Comparison of ENCODE assay signal across 8 cellular contexts in genomic region chr10:69639291-69640195, GRCh38. TPM values are rescaled to one million over a fixed set of nuclear protein-coding genes. Genes with fewer than 3 reads are reported as not detected.
DNase-seq lines count a peak whose midpoint lies in the region; ATAC-seq and TF ChIP-seq lines count a peak whose summit lies in the region.

No MANE protein-coding gene starts in this region.

- H3K9ac ChIP-seq in GM23248 (no peak overlapping the region), PC-3 (ENCODE audit: low read length) (no peak overlapping the region), neural cell (ENCODE audit: low read length) (peak overlapping the region; percentile 22)

- H3K9me3 ChIP-seq in GM23248 (ENCODE audit: low read depth) (no peaks in the 10 kb centered on the region), PC-3 (ENCODE audit: low read length) (no peaks in the 10 kb centered on the region), neural cell (ENCODE audit: low read length) (no peaks in the 10 kb centered on the region)

- H3K36me3 ChIP-seq in GM23248 (ENCODE audit: low read depth) (no peaks in the 10 kb centered on the region), PC-3 (ENCODE audit: low read depth, low read length) (no peaks in the 10 kb centered on the region; the same call in 1 of the 2 replicates), neural cell (ENCODE audit: insufficient read depth, low read length) (no peaks in the 10 kb centered on the region)

- no TSS peak for BruUV-seq in PC-3 (replicated peaks; lab: Mats Ljungman, UMichigan)

- peak; percentile 67 for ATAC-seq in PC-3
- ATAC-seq in activated T-cell treated with anti-CD3 and anti-CD28 coated beads, Interleukin-2, amount 50 U/mL, for 4 hours = peak; percentile 69 to 71
- no peak for ATAC-seq in GM21367 (IDR thresholded peaks at IDR 0.05; ENCODE audit: unreplicated experiment)

- H3K27me3 ChIP-seq in GM23248 (replicated peaks; ENCODE audit: insufficient read depth) (peaks cover 38% of the 10 kb centered on the region), PC-3 (ENCODE audit: low read length) (no peaks in the 10 kb centered on the region), neural cell (ENCODE audit: insufficient read depth, low read depth, low read length) (no peaks in the 10 kb centered on the region)

- no peaks in the 10 kb centered on the region for H4K20me1 ChIP-seq in GM23248 (ENCODE audit: insufficient read depth)
- H4K20me1 ChIP-seq in PC-3 (ENCODE audit: low read length) = no peaks in the 10 kb centered on the region
- no peaks in the 10 kb centered on the region for H4K20me1 ChIP-seq in neural cell (ENCODE audit: insufficient read depth)

- CTCF ChIA-PET in PC-3 (lab: Charles Lee) = no interaction called here

- H3K4me1 ChIP-seq in GM23248 (ENCODE audit: insufficient read depth) = no peaks in the 10 kb centered on the region
- H3K4me1 ChIP-seq in PC-3 (ENCODE audit: insufficient read depth, low read length) = peaks cover 10% of the 10 kb centered on the region

- 36 to 40% methylated on average over 11 of the region's 11 CpGs for WGBS in GM23248 (ENCODE audit: low coverage in 1 of 2, low lambda C conversion rate in 2 of 2, missing lambda C conversion rate in 2 of 2), 2 experiments

- intact Hi-C loops in PC-3 (cut with micrococcal nuclease) = loop anchor here (1.0 to 5.0 kb wide), 4 partner anchors 124 to 402 kb away; no protein-coding TSS in a partner anchor

- H3K4me2 ChIP-seq in GM23248 (ENCODE audit: unreplicated experiment) (no peak overlapping the region), PC-3 (ENCODE audit: low read length) (no peak overlapping the region), neural cell (ENCODE audit: low read length) (no peak overlapping the region)

- no peak for TF ChIP-seq EP300 in neural cell (conservative IDR thresholded peaks at IDR 0.05; ENCODE audit: poor library complexity, severe bottlenecking)

- H3K4me1 Mint-ChIP-seq in activated T-cell treated with anti-CD3 and anti-CD28 coated beads, Interleukin-2, amount 50 U/mL, for 4 hours (ENCODE audit: low read depth) = no peaks in the 10 kb centered on the region

- H3K79me2 ChIP-seq in GM23248 (ENCODE audit: insufficient read depth) (no peaks in the 10 kb centered on the region), PC-3 (ENCODE audit: low read length) (no peaks in the 10 kb centered on the region), neural cell (replicated peaks; ENCODE audit: insufficient read depth, low read length) (no peaks in the 10 kb centered on the region)

- no peak overlapping the region for H3K4me3 ChIP-seq in GM23248
- H3K4me3 ChIP-seq in PC-3 (ENCODE audit: low read length) = no peak overlapping the region
- H3K4me3 ChIP-seq in fibroblast of mammary gland (ENCODE audit: control insufficient read depth, low read depth, low read length) = no peak overlapping the region
- H3K4me3 ChIP-seq in neural cell (ENCODE audit: low read length) = no peak overlapping the region

- in situ Hi-C loops in GM23248 (cut with MboI) = loop anchor here (5.0 to 10.0 kb wide), 2 partner anchors 122 to 215 kb away; no protein-coding TSS in a partner anchor

- H3K9me2 ChIP-seq in GM23248 (ENCODE audit: insufficient read depth) (no peaks in the 10 kb centered on the region), PC-3 (replicated peaks; ENCODE audit: low read length) (no peaks in the 10 kb centered on the region), neural cell (ENCODE audit: insufficient read depth, low read length) (no peaks in the 10 kb centered on the region)

- peaks cover 5% of the 10 kb centered on the region for H3K27me3 Mint-ChIP-seq in activated T-cell treated with anti-CD3 and anti-CD28 coated beads, Interleukin-2, amount 50 U/mL, for 4 hours (ENCODE audit: low read depth)

- no peak overlapping the region for H3K4me3 Mint-ChIP-seq in activated T-cell treated with anti-CD3 and anti-CD28 coated beads, Interleukin-2, amount 50 U/mL, for 4 hours

- TF ChIP-seq RAD21 in neural cell (conservative IDR thresholded peaks at IDR 0.05) = peak; percentile 94

- H3K9me3 Mint-ChIP-seq in activated T-cell treated with anti-CD3 and anti-CD28 coated beads, Interleukin-2, amount 50 U/mL, for 4 hours = no peaks in the 10 kb centered on the region

- H3F3A ChIP-seq in GM23248 (ENCODE audit: insufficient read depth) = no peaks in the 10 kb centered on the region
- no peaks in the 10 kb centered on the region for H3F3A ChIP-seq in PC-3 (ENCODE audit: low read length, unreplicated experiment)
- no peaks in the 10 kb centered on the region for H3F3A ChIP-seq in neural cell (ENCODE audit: insufficient read depth, low read length, poor library complexity, severe bottlenecking)

- DNase-seq in AG20443 (ENCODE audit: low spot score) (peak; percentile 75), GM23248 (peak; percentile 57), PC-3 (peak; percentile 87), fibroblast of mammary gland (ENCODE audit: low read depth) (peak; percentile 62)
- peak; percentile 66 for DNase-seq in activated T-cell treated with anti-CD3 and anti-CD28 coated beads, Interleukin-2, amount 50 U/mL, for 4 hours
- peak; percentile 58 for DNase-seq in stimulated activated naive CD4-positive, alpha-beta T cell treated with Interleukin-2 at 50 U/mL for 16 hours (lab: John Stamatoyannopoulos, UW)

- H3K36me3 Mint-ChIP-seq in activated T-cell treated with anti-CD3 and anti-CD28 coated beads, Interleukin-2, amount 50 U/mL, for 4 hours (ENCODE audit: insufficient read depth) = no peaks in the 10 kb centered on the region

- H3K27ac ChIP-seq in GM23248 = no peak overlapping the region
- H3K27ac ChIP-seq in PC-3 (ENCODE audit: low read length) = no peak overlapping the region
- peak overlapping the region; percentile 7 for H3K27ac ChIP-seq in neural cell (ENCODE audit: low read length)

- H2AFZ ChIP-seq in GM23248 (no peak overlapping the region), PC-3 (ENCODE audit: low read length) (no peak overlapping the region), neural cell (ENCODE audit: low read depth, low read length) (no peak overlapping the region)

- POLR2A ChIA-PET in PC-3 (lab: Charles Lee; ENCODE audit: unreplicated experiment) = no interaction called here

- peak; percentile 100 for TF ChIP-seq CTCF in PC-3 (conservative IDR thresholded peaks at IDR 0.05; ENCODE audit: low read depth, low read length)
- TF ChIP-seq CTCF in fibroblast of mammary gland (conservative IDR thresholded peaks at IDR 0.05; ENCODE audit: control insufficient read depth, insufficient read depth, low read depth, low read length) = peak; percentile 77
- peak; percentile 97 for TF ChIP-seq CTCF in neural cell (IDR thresholded peaks at IDR 0.05; ENCODE audit: poor library complexity, severe bottlenecking)

TF ChIP-seq in neural cell, 6 proteins besides CTCF, POLR2A, EP300 and RAD21:
- TF ChIP-seq MXI1 (conservative IDR thresholded peaks at IDR 0.05; ENCODE audit: poor library complexity, severe bottlenecking) (peak; percentile 31), EZH2 (IDR thresholded peaks at IDR 0.05; ENCODE audit: borderline replicate concordance, insufficient read depth, low read length, poor library complexity, severe bottlenecking) (no peak), SMC3 (conservative IDR thresholded peaks at IDR 0.05; ENCODE audit: poor library complexity) (peak; percentile 94)

RNA-seq across cellular contexts. Expression of gene FAM241B, which starts 9.5 kb away (rescaled TPM):
- not detected in 2 replicates for total RNA-seq in GM23248 (2014; rRNA removed; shearing (Covaris generic))
- polyA plus RNA-seq in GM23248 (2016; fragmentation: Nextera tagmentation; extraction: Ambion mirVana) (0.18 and 0.42 TPM in 2 replicates), neural cell (135 TPM in 2 replicates)
- 37.5 and 45.4 TPM in 2 replicates for total RNA-seq in PC-3 (2014; rRNA removed)
- total RNA-seq in activated T-cell treated with anti-CD3 and anti-CD28 coated beads, Interleukin-2, amount 50 U/mL, for 4 hours = 10 to 100 TPM; 13.9 to 16.5 (median 15.3) TPM
- polyA minus RNA-seq in neural cell = 43.6 and 50.5 TPM in 2 replicates

Comparison
In these comparisons a context has a peak if more than half of its experiments do, and no peak if none do; other contexts are left out.
1. RNA of gene FAM241B, which starts 9.5 kb away (total RNA-seq): 37.5 to 45.4 TPM in PC-3 and 13.9 to 16.5 TPM in activated T-cell treated with anti-CD3 and anti-CD28 coated beads, Interleukin-2, amount 50 U/mL, for 4 hours; not detected in GM23248; every median in the first group is over 10 times any median in the second.
2. Peak in every context shown above with its lines, with median percentiles within 50 percentile points of each other: DNase-seq and CTCF ChIP-seq.